In the genomic region with DNA sequence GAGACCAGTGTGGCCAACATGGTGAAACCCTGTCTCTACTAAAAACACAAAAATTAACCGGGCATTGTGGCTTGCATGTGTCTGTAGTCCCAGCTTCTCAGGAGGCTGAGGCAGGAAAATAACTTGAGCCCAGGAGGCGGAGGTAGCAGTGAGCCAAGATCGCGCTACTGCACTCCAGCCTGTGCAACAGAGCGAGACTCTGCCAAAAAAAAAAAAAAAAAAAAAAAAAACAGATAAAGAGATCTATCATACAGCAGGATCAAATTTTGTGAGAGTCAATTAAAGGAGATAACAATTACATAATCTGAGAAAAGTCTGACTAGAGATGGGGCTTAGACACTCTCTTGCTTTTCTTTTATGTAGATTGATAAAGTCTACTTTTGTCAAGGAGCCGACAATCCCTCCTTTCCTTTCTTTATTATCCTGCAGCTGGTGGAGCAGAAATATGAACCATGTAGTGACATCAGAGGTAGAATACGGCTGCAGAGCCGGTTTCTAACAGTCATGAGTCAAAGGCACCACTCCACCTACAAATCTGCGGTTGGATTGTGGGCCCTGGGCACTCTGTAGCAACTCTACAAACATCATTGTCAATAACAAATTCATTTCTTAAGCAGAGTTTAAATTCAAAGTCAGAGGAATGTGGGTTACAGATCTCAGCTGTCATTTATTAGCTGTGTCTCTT, we compare ENCODE assay signal across 1 cellular context.
TF ChIP-seq lines count a peak whose summit lies in the region.

No MANE protein-coding gene starts in this region.

TF ChIP-seq in IMR-90, 13 proteins besides CTCF, POLR2A, EP300 and RAD21 (continued from another document):
- TF ChIP-seq FOS (IDR thresholded peaks at IDR 0.05; ENCODE audit: low read depth, low read length) (no peak), CEBPB (IDR thresholded peaks at IDR 0.05; ENCODE audit: low read depth, low read length) (no peak), RFX5 (IDR thresholded peaks at IDR 0.05; ENCODE audit: low read depth, low read length) (no peak), RCOR1 (IDR thresholded peaks at IDR 0.05; ENCODE audit: insufficient replicate concordance, low read length) (no peak), USF2 (IDR thresholded peaks at IDR 0.05; ENCODE audit: low read depth, low read length) (no peak)
